In genomic region chr1:159829822-159830455, GRCh38 we compare ENCODE assay signal across 15 cellular contexts. TPM values are rescaled to one million over a fixed set of nuclear protein-coding genes. Genes with fewer than 3 reads are reported as not detected.
DNase-seq lines count a peak whose midpoint lies in the region; ATAC-seq, FAIRE-seq and TF ChIP-seq lines count a peak whose summit lies in the region.
"Had no signal": no experiment of that assay in that cellular context is flagged by ENCODE, and none has a peak within 500 bp of the region (broad histone marks: within the 10 kb centered on the region; RNA-seq: fewer than 3 reads in every experiment).

No MANE protein-coding gene starts in this region.

- no peaks in the 10 kb centered on the region for H3K79me2 ChIP-seq in neural progenitor cell (ENCODE audit: low read depth)

- DNase-seq in Daoy (ENCODE audit: low read depth) (peak; percentile 54), RCC 7860 (ENCODE audit: low spot score) (peak; percentile 79), fibroblast of the aortic adventitia (ENCODE audit: low read depth) (peak; percentile 87), neural progenitor cell (ENCODE audit: low spot score) (no peak), DMS79 treated with DMSO at 0.1 percent for 48 hours (lab: John Stamatoyannopoulos, UW) (no peak), NCI-H2227 (lab: John Stamatoyannopoulos, UW; ENCODE audit: unreplicated experiment) (no peak), GM19238 (ENCODE audit: insufficient read length, low spot score) (no peak)
- no peak for DNase-seq in stimulated activated naive CD8-positive, alpha-beta T cell treated with anti-CD3 and anti-CD28 coated beads, Interleukin-15, amount 100 ng/mL, for 72 hours
- DNase-seq: activated T-cell treated with anti-CD3 and anti-CD28 coated beads, Interleukin-2, amount 50 U/mL, for 48 hours had no signal

- no peak overlapping the region for H3K4me3 Mint-ChIP-seq in neural progenitor cell
- no peak overlapping the region for H3K4me3 Mint-ChIP-seq in stimulated activated naive CD8-positive, alpha-beta T cell treated with anti-CD3 and anti-CD28 coated beads, Interleukin-15, amount 100 ng/mL, for 72 hours

- no peaks in the 10 kb centered on the region for H3K36me3 Mint-ChIP-seq in neural progenitor cell

- TF ChIP-seq CTCF in fibroblast of the aortic adventitia (IDR thresholded peaks at IDR 0.05; ENCODE audit: insufficient read depth, low read length) (peak; percentile 12), neural progenitor cell (IDR thresholded peaks at IDR 0.05) (no peak)

- no peak overlapping the region for H3K9ac ChIP-seq in neural progenitor cell

- H3K4me2 ChIP-seq in neural progenitor cell: no peak overlapping the region

- no peak for ATAC-seq in stimulated activated naive CD8-positive, alpha-beta T cell treated with anti-CD3 and anti-CD28 coated beads, Interleukin-15, amount 100 ng/mL, for 72 hours

- no peak overlapping the region for H2AFZ ChIP-seq in neural progenitor cell (replicated peaks)

- H3K4me1 ChIP-seq in neural progenitor cell: peaks cover 17% of the 10 kb centered on the region
- H3K4me1 ChIP-seq: tibial artery had no signal

- H3K4me1 Mint-ChIP-seq in neural progenitor cell: peaks cover 32% of the 10 kb centered on the region
- H3K4me1 Mint-ChIP-seq in stimulated activated naive CD8-positive, alpha-beta T cell treated with anti-CD3 and anti-CD28 coated beads, Interleukin-15, amount 100 ng/mL, for 72 hours: peaks cover 46% of the 10 kb centered on the region

- H3K27ac ChIP-seq in neural progenitor cell: no peak overlapping the region
- H3K27ac ChIP-seq: esophagus muscularis mucosa, tibial artery, WERI-Rb-1 had no signal

- FAIRE-seq in RCC 7860 (lab: Jason Lieb, UNC): peak; percentile 81

- H3K36me3 ChIP-seq in neural progenitor cell: no peaks in the 10 kb centered on the region
- H3K36me3 ChIP-seq: WERI-Rb-1 had no signal

- no peaks in the 10 kb centered on the region for H4K20me1 ChIP-seq in neural progenitor cell (ENCODE audit: low read depth)

- peaks cover 17% of the 10 kb centered on the region for H3K27me3 Mint-ChIP-seq in neural progenitor cell (ENCODE audit: insufficient read depth, low read depth)
- peaks cover 7% of the 10 kb centered on the region for H3K27me3 Mint-ChIP-seq in stimulated activated naive CD8-positive, alpha-beta T cell treated with anti-CD3 and anti-CD28 coated beads, Interleukin-15, amount 100 ng/mL, for 72 hours

- peaks cover 6% of the 10 kb centered on the region for H3F3A ChIP-seq in neural progenitor cell (ENCODE audit: low read depth)

- H3K9me3 Mint-ChIP-seq in neural progenitor cell: no peaks in the 10 kb centered on the region
- H3K9me3 Mint-ChIP-seq in stimulated activated naive CD8-positive, alpha-beta T cell treated with anti-CD3 and anti-CD28 coated beads, Interleukin-15, amount 100 ng/mL, for 72 hours: no peaks in the 10 kb centered on the region

- peaks cover 37% of the 10 kb centered on the region for H3K27me3 ChIP-seq in neural progenitor cell
- H3K27me3 ChIP-seq: tibial artery had no signal

- peak overlapping the region; percentile 70 for H3K27ac Mint-ChIP-seq in neural progenitor cell
- no peak overlapping the region for H3K27ac Mint-ChIP-seq in stimulated activated naive CD8-positive, alpha-beta T cell treated with anti-CD3 and anti-CD28 coated beads, Interleukin-15, amount 100 ng/mL, for 72 hours

- H3K4me3 ChIP-seq in fibroblast of the aortic adventitia (ENCODE audit: low read depth, low read length) (no peak overlapping the region), neural progenitor cell (no peak overlapping the region)
- H3K4me3 ChIP-seq: esophagus muscularis mucosa, lung, tibial artery had no signal

- no peaks in the 10 kb centered on the region for H3K9me3 ChIP-seq in neural progenitor cell (ENCODE audit: low read depth)
- H3K9me3 ChIP-seq: esophagus muscularis mucosa, tibial artery had no signal

RNA-seq across cellular contexts. Expression of gene SLAMF8, which starts 3.3 kb away (rescaled TPM):
- total RNA-seq in Daoy (2014; rRNA removed; shearing (Covaris generic)): 0.18 and 0.63 TPM in 2 replicates
- total RNA-seq in fibroblast of the aortic adventitia (ENCODE audit: low replicate concordance) (not detected in 2 replicates), neural progenitor cell (ENCODE audit: low replicate concordance) (not detected in 2 replicates)
- total RNA-seq: NCI-H460, pulmonary artery endothelial cell had no signal

RNA-seq across cellular contexts. Expression of gene FCRL6, which starts 27.8 kb away (rescaled TPM):
- total RNA-seq in Daoy (2014; rRNA removed; shearing (Covaris generic)): not detected in 2 replicates
- total RNA-seq in fibroblast of the aortic adventitia (ENCODE audit: low replicate concordance) (not detected in 2 replicates), neural progenitor cell (ENCODE audit: low replicate concordance) (not detected in 2 replicates)
- total RNA-seq: NCI-H460 had no signal

RNA-seq across cellular contexts. Expression of gene VSIG8, which starts 32.5 kb away (rescaled TPM):
- not detected in 2 replicates for total RNA-seq in Daoy (2014; rRNA removed; shearing (Covaris generic))
- not detected in 2 replicates for total RNA-seq in fibroblast of the aortic adventitia (ENCODE audit: low replicate concordance)
- total RNA-seq in neural progenitor cell (ENCODE audit: low replicate concordance): not detected in 2 replicates
- total RNA-seq: esophagus muscularis mucosa, pulmonary artery endothelial cell had no signal

RNA-seq across cellular contexts. Expression of gene DUSP23, which starts 49.2 kb away (rescaled TPM):
- total RNA-seq in Daoy (2014; rRNA removed; shearing (Covaris generic)): 1.2 TPM in 1 of 2 replicates, not detected in the other
- total RNA-seq in fibroblast of the aortic adventitia (ENCODE audit: low replicate concordance) (10.0 and 27.8 TPM in 2 replicates), neural progenitor cell (ENCODE audit: low replicate concordance) (3.1 and 19.8 TPM in 2 replicates)

Comparison
In these comparisons a context has a peak if more than half of its experiments do, and no peak if none do; other contexts are left out.
1. DNase-seq: peak in Daoy (single experiment), RCC 7860 (single experiment) and fibroblast of the aortic adventitia (single experiment); none in neural progenitor cell (single experiment), DMS79 treated with DMSO at 0.1 percent for 48 hours (single experiment), NCI-H2227 (single experiment), GM19238 (single experiment) and stimulated activated naive CD8-positive, alpha-beta T cell treated with anti-CD3 and anti-CD28 coated beads, Interleukin-15, amount 100 ng/mL, for 72 hours (0 of 2).